11 cellular contexts compared by ENCODE assay signal in the genomic region with DNA sequence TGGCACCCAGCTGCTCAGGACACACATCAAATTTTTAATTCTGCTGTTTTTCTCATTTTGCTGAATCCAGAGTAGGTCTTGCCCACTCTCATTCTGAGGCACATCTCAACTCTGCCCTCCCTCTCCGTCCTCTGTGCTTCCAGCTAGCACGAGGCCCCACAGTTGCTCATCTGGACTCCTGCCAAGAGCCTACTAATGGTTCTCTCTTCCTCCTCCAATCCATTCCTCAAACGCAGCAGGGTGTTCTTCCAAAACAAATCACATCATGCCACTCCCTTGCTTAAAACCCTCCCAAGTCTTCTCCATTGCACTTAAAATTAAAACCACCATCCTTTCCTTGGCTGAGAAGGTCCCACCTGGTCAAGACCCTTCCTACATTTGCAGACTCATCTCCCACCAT. TPM values are rescaled to one million over a fixed set of nuclear protein-coding genes. Genes with fewer than 3 reads are reported as not detected.
DNase-seq lines count a peak whose midpoint lies in the region; ATAC-seq and TF ChIP-seq lines count a peak whose summit lies in the region.
"Had no signal": no experiment of that assay in that cellular context is flagged by ENCODE, and none has a peak within 500 bp of the region (broad histone marks: within the 10 kb centered on the region; RNA-seq: fewer than 3 reads in every experiment).

No MANE protein-coding gene starts in this region.

- DNase-seq in NCI-H146 (lab: John Stamatoyannopoulos, UW) = peak; percentile 11
- DNase-seq in NCI-H146 treated with DMSO at 0.1 percent for 48 hours (lab: John Stamatoyannopoulos, UW; ENCODE audit: unreplicated experiment) = no peak
- DNase-seq in NCI-H2171 treated with DMSO at 0.1 percent for 48 hours (lab: John Stamatoyannopoulos, UW) = peak; percentile 82
- peak; percentile 63 for DNase-seq in fibroblast of the aortic adventitia (ENCODE audit: low read depth)
- DNase-seq in stromal cell of bone marrow (ENCODE audit: low read depth) = peak; percentile 49
- no peak for DNase-seq in stimulated activated CD4-positive, alpha-beta T cell treated with anti-CD3 and anti-CD28 coated beads, Interleukin-1b, Interleukin-23, amount 100 ng/mL, for 48 hours
- no peak for DNase-seq in iPS-NIHi7 (ENCODE audit: extremely low spot score)
- DNase-seq: activated naive CD4-positive, alpha-beta T cell treated with Interleukin-2 at 50 U/mL for 16 hours; naive thymus-derived CD4-positive, alpha-beta T cell had no signal

- H3K4me3 ChIP-seq in fibroblast of the aortic adventitia (ENCODE audit: low read depth, low read length) = no peak overlapping the region
- H3K4me3 ChIP-seq: SJSA1 had no signal

- no peak for TF ChIP-seq CTCF in fibroblast of the aortic adventitia (IDR thresholded peaks at IDR 0.05; ENCODE audit: insufficient read depth, low read length)

- ATAC-seq in GM18868 (IDR thresholded peaks at IDR 0.05; ENCODE audit: unreplicated experiment) = no peak
- ATAC-seq: naive thymus-derived CD4-positive, alpha-beta T cell had no signal

RNA-seq across cellular contexts. Expression of gene SCAF4, which starts 49.8 kb away (rescaled TPM):
- 4.5 and 14.5 TPM in 2 replicates for total RNA-seq in fibroblast of the aortic adventitia (ENCODE audit: low replicate concordance)

Comparison
In these comparisons a context has a peak if more than half of its experiments do, and no peak if none do; other contexts are left out.
1. DNase-seq: peak in NCI-H146 (single experiment), NCI-H2171 treated with DMSO at 0.1 percent for 48 hours (single experiment), fibroblast of the aortic adventitia (single experiment) and stromal cell of bone marrow (single experiment); none in NCI-H146 treated with DMSO at 0.1 percent for 48 hours (single experiment), stimulated activated CD4-positive, alpha-beta T cell treated with anti-CD3 and anti-CD28 coated beads, Interleukin-1b, Interleukin-23, amount 100 ng/mL, for 48 hours (single experiment) and iPS-NIHi7 (single experiment).